ENCODE assay signal across 8 cellular contexts in genomic region chr6:11428895-11429294, GRCh38.
DNase-seq lines count a peak whose midpoint lies in the region; ATAC-seq and TF ChIP-seq lines count a peak whose summit lies in the region.

No MANE protein-coding gene starts in this region.

- no peak for TF ChIP-seq EP300 in stomach (IDR thresholded peaks at IDR 0.05)

- no peaks in the 10 kb centered on the region for H3K36me3 ChIP-seq in BLaER1 treated with 17β-estradiol and CSF1 and Interleukin-3, amounts not matched to agents 10 nM and 100 nM
- H3K36me3 ChIP-seq in esophagus squamous epithelium (no peaks in the 10 kb centered on the region), stomach (no peaks in the 10 kb centered on the region)

- H4K20me1 ChIP-seq in BLaER1 treated with 17β-estradiol and CSF1 and Interleukin-3, amounts not matched to agents 10 nM and 100 nM, result no peaks in the 10 kb centered on the region

- peaks cover 75 to 95% (median 86%) of the 10 kb centered on the region in 10 experiments for H3K4me1 ChIP-seq in BLaER1 treated with 17β-estradiol and CSF1 and Interleukin-3, amounts not matched to agents 10 nM and 100 nM
- H3K4me1 ChIP-seq in esophagus squamous epithelium (peaks cover 0 to 51% (median 49%) of the 10 kb centered on the region in 3 donors), stomach (peaks cover 13 to 56% (median 22%) of the 10 kb centered on the region in 4 donors)

- 28 to 60% methylated on average over 3 of the region's 3 CpGs for WGBS in esophagus squamous epithelium, 2 donors
- 31 to 54% (median 45%) methylated on average over 3 of the region's 3 CpGs for WGBS in stomach, 5 donors

- H3K9me3 ChIP-seq in BLaER1 treated with 17β-estradiol and CSF1 and Interleukin-3, amounts not matched to agents 10 nM and 100 nM (replicated peaks in 1 of 11), result peaks cover 0 to 5% (median 0%) of the 10 kb centered on the region in 11 experiments; a peak in 3 of 22 replicates
- H3K9me3 ChIP-seq in esophagus squamous epithelium (no peaks in the 10 kb centered on the region), stomach (no peaks in the 10 kb centered on the region)

- peak overlapping the region in 3 of 10 experiments; percentile 9 to 20 (median 15); a peak in 2 of 20 replicates for H3K4me3 ChIP-seq in BLaER1 treated with 17β-estradiol and CSF1 and Interleukin-3, amounts not matched to agents 10 nM and 100 nM
- H3K4me3 ChIP-seq in esophagus squamous epithelium (no peak overlapping the region), stomach (no peak overlapping the region)

- DNase-seq in MV-4-11 (lab: John Stamatoyannopoulos, UW) (peak; percentile 89), esophagus squamous epithelium (lab: John Stamatoyannopoulos, UW) (no peak), stomach (no peak), SHP77 (lab: John Stamatoyannopoulos, UW) (no peak), NCI-H82 (lab: John Stamatoyannopoulos, UW) (no peak), NCI-H2227 treated with DMSO at 0.1 percent for 48 hours (lab: John Stamatoyannopoulos, UW) (no peak)

- TF ChIP-seq POLR2A in esophagus squamous epithelium (IDR thresholded peaks at IDR 0.05) (no peak), stomach (IDR thresholded peaks at IDR 0.05) (no peak)

- TF ChIP-seq CTCF in esophagus squamous epithelium (IDR thresholded peaks at IDR 0.05) (no peak), stomach (IDR thresholded peaks at IDR 0.05) (no peak)

- H3K9ac ChIP-seq in BLaER1 treated with 17β-estradiol and CSF1 and Interleukin-3, amounts not matched to agents 10 nM and 100 nM, result peak overlapping the region; percentile 31 to 73 (median 61); a peak in 17 of 22 replicates

- peak; percentile 56 for ATAC-seq in GM21723 (IDR thresholded peaks at IDR 0.05; ENCODE audit: unreplicated experiment)

- H3K27ac ChIP-seq in BLaER1 treated with 17β-estradiol and CSF1 and Interleukin-3, amounts not matched to agents 10 nM and 100 nM, result peak overlapping the region; percentile 63 to 86 (median 82)
- H3K27ac ChIP-seq in esophagus squamous epithelium (peak overlapping the region in 3 of 4 donors; percentile 54 to 85 (median 68)), stomach (peak overlapping the region; percentile 30 to 79 (median 66))

- intact Hi-C loops in esophagus squamous epithelium (cut with DNase I), result no loop called here
- intact Hi-C loops in stomach (cut with DNase I; ENCODE audit: low total_unique reads), result no loop called here

- H3K4me2 ChIP-seq in BLaER1 treated with 17β-estradiol and CSF1 and Interleukin-3, amounts not matched to agents 10 nM and 100 nM, result peak overlapping the region; percentile 59 to 93 (median 83)

- H3K27me3 ChIP-seq in BLaER1 treated with 17β-estradiol and CSF1 and Interleukin-3, amounts not matched to agents 10 nM and 100 nM, result no peaks in the 10 kb centered on the region
- H3K27me3 ChIP-seq in esophagus squamous epithelium, result no peaks in the 10 kb centered on the region
- H3K27me3 ChIP-seq in stomach, result no peaks in the 10 kb centered on the region
